12 cellular contexts compared by ENCODE assay signal in the genomic region with DNA sequence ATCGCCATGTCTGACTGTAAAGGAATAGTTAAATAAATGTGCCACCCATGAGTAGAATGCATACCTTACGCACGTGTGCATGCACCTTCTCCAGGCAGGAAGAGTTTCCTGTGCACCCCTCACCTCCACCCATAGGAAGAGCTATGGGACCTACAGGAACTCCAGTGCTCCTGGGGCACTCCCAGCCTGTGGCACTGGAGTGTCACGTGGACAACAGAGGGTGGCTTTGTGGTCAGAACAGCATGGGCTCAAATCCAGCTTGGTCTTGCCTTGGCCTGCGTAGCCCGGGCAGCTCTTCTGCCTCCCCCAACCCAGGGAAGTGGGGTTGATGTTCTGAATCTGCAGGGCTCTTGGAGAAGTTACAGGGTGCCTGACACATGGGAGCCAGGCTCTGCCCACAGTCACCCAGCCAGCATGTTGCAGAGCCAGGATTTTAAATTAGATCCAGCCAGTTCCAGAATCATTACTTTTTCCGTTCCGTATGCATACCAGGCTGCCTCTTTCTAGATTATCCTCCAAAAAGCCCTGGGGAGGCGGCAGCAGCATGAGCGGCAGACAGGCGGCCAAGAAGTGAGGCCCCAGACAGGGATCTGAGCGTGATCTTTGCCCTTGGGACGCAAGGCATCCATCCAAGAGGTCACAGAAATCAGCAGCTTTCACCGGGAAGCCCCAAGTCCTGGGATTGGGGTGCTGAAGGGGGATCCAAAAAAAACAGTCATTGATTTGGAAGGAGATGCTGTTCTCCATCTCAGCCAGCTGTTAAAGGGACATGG.
A peak's percentile ranks its signal among the peaks of the same experiment; 100 is the strongest.
DNase-seq lines count a peak whose midpoint lies in the region; ATAC-seq, FAIRE-seq and TF ChIP-seq lines count a peak whose summit lies in the region.
"Had no signal": no experiment of that assay in that cellular context is flagged by ENCODE, and none has a peak within 500 bp of the region (broad histone marks: within the 10 kb centered on the region; RNA-seq: fewer than 3 reads in every experiment).

No MANE protein-coding gene starts in this region.

- H3K79me2 ChIP-seq in HepG2 (ENCODE audit: insufficient read depth, low read length) = no peaks in the 10 kb centered on the region

- H3K4me3 ChIP-seq in HL-60 (replicated peaks; ENCODE audit: insufficient read depth, low read length) (no peak overlapping the region), HepG2 (replicated peaks in 1 of 3; ENCODE audit: insufficient read depth in 1 of 3, low read depth in 2 of 3, low read length in 3 of 3) (peak overlapping the region; percentile 0 to 51 (median 24); a peak in 3 of 6 replicates), thyroid gland (replicated peaks in 1 of 3) (no peak overlapping the region)
- H3K4me3 ChIP-seq: SK-N-MC had no signal

- no TSS peak for BruUV-seq in HepG2 (replicated peaks; lab: Mats Ljungman, UMichigan)

- H3K9me3 ChIP-seq in HepG2 (ENCODE audit: low read length) = no peaks in the 10 kb centered on the region
- H3K9me3 ChIP-seq in thyroid gland = no peaks in the 10 kb centered on the region

- TF ChIP-seq CTCF in HL-60 (IDR thresholded peaks at IDR 0.05; ENCODE audit: insufficient read depth, low read length) (no peak), HepG2 (CRISPR knock-in tag; IDR thresholded peaks at IDR 0.05) (no peak; the same call in 1 of the 2 replicates), thyroid gland (IDR thresholded peaks at IDR 0.05) (no peak)

- H3K27ac ChIP-seq in HL-60 (replicated peaks) = peak overlapping the region; percentile 73
- H3K27ac ChIP-seq in caudate nucleus (ENCODE audit: low read depth, low read length) = peak overlapping the region; percentile 26
- peak overlapping the region; percentile 56 for H3K27ac ChIP-seq in HepG2 (ENCODE audit: extremely low read length, insufficient read depth, low read length)
- peak overlapping the region; percentile 7 to 79 (median 46) for H3K27ac ChIP-seq in thyroid gland
- H3K27ac ChIP-seq: SK-N-MC had no signal

- in situ Hi-C loops in HepG2 (cut with HindIII; ENCODE audit: extremely low pct_ligation_motif_present, low pct_unique_long_range_greater_than_20kb) = no loop called here

- peaks cover 39% of the 10 kb centered on the region for H3K4me1 ChIP-seq in HepG2 (ENCODE audit: insufficient read depth, low read length)
- peaks cover 22 to 31% of the 10 kb centered on the region in 2 donors for H3K4me1 ChIP-seq in thyroid gland

- TF ChIP-seq POLR2A in HepG2 (IDR thresholded peaks at IDR 0.05; ENCODE audit: insufficient read depth in 1 of 2, low read depth in 2 of 2, low read length in 2 of 2) = peak in 1 of 2 experiments; percentile 24; a peak in 1 of 4 replicates
- TF ChIP-seq POLR2A in thyroid gland (IDR thresholded peaks at IDR 0.05) = no peak

- H4K20me1 ChIP-seq in HepG2 (ENCODE audit: insufficient read depth, low read length) = no peaks in the 10 kb centered on the region

- intact Hi-C loops in HepG2 (cut with micrococcal nuclease; ENCODE audit: unreplicated experiment) (loop anchor here (5.0 kb wide), 1 partner anchor 39 kb away; no protein-coding TSS in a partner anchor), thyroid gland (cut with DNase I) (no loop called here)

- H3K36me3 ChIP-seq in HepG2 (replicated peaks in 1 of 2; ENCODE audit: control insufficient read depth in 1 of 2, insufficient read depth in 2 of 2, low read length in 2 of 2) (no peaks in the 10 kb centered on the region), thyroid gland (no peaks in the 10 kb centered on the region)

- CTCF ChIA-PET in HepG2 (lab: Yijun Ruan, JAX; ENCODE audit: low intra/inter-chr PET ratio, low total read pairs) = no interaction called here

- H3K27me3 ChIP-seq in HL-60 (ENCODE audit: insufficient read depth, poor library complexity, severe bottlenecking) = no peaks in the 10 kb centered on the region
- H3K27me3 ChIP-seq in HepG2 (ENCODE audit: control insufficient read depth in 1 of 2, insufficient read depth in 2 of 2, low read length in 2 of 2) = no peaks in the 10 kb centered on the region
- H3K27me3 ChIP-seq in thyroid gland = no peaks in the 10 kb centered on the region

- WGBS in HepG2 (ENCODE audit: low lambda C conversion rate) = 24% methylated on average over 14 of the region's 14 CpGs
- WGBS in thyroid gland, 2 donors = 41 to 43% methylated on average over 7 to 14 of the region's 14 CpGs

- peak; percentile 87 for ATAC-seq in HepG2

- H3K4me2 ChIP-seq in HepG2 (ENCODE audit: low read depth, low read length) = peak overlapping the region; percentile 82

- peak; percentile 53 for FAIRE-seq in HepG2 (lab: Jason Lieb, UNC)

- DNase-seq in HL-60 (ENCODE audit: low read depth in 1 of 2, low spot score in 1 of 2) = peak; percentile 67 to 70
- peak in 7 of 61 donors; percentile 1 to 9 (median 2) for DNase-seq in caudate nucleus (lab: John Stamatoyannopoulos, UW)
- peak; percentile 71 for DNase-seq in HepG2 (ENCODE audit: low spot score)
- peak in 1 of 2 donors; percentile 13 for DNase-seq in thyroid gland
- no peak for DNase-seq in mesenteric fat pad (ENCODE audit: low spot score)
- no peak for DNase-seq in RPMI8226
- DNase-seq in effector CD8-positive, alpha-beta T cell (lab: John Stamatoyannopoulos, UW) = no peak
- no peak for DNase-seq in HCEC 1CT
- DNase-seq: activated CD4-positive, alpha-beta T cell treated with anti-CD3 and anti-CD28 coated beads, Interleukin-2, amount 50 U/mL, for 1 hour; NCI-H2081 treated with DMSO at 0.1 percent for 48 hours; stimulated activated CD4-positive, alpha-beta T cell treated with anti-CD3 and anti-CD28 coated beads, Interleukin-4, amount 100 ng/mL, for 4 hours had no signal

- peak overlapping the region; percentile 12 for H2AFZ ChIP-seq in HepG2 (ENCODE audit: low read length)

- H3K9ac ChIP-seq in HepG2 (ENCODE audit: insufficient read depth, low read depth, low read length) = peak overlapping the region; percentile 55

- TF ChIP-seq EP300 in HepG2 (IDR thresholded peaks at IDR 0.05; ENCODE audit: low read depth in 2 of 2, low read length in 2 of 2) = peak in 1 of 2 experiments; percentile 12; a peak in 2 of 4 replicates
- no peak for TF ChIP-seq EP300 in HepG2 (CRISPR knock-in tag; IDR thresholded peaks at IDR 0.05; ENCODE audit: borderline replicate concordance)

- TF ChIP-seq RAD21 in HepG2 (CRISPR knock-in tag; IDR thresholded peaks at IDR 0.05) = no peak

- POLR2A ChIA-PET in HepG2 (lab: Yijun Ruan, JAX) = interaction anchor here (2.5 to 2.6 kb wide), 2 partner anchors 42 to 81 kb away, joined by 11 read pairs; no protein-coding TSS in a partner anchor

TF ChIP-seq in HepG2, 621 proteins besides CTCF, POLR2A, EP300 and RAD21 (continues in another document):
- TF ChIP-seq ZNF772 (CRISPR knock-in tag; IDR thresholded peaks at IDR 0.05) = no peak
- TF ChIP-seq ARID5B (CRISPR knock-in tag; IDR thresholded peaks at IDR 0.05) = no peak; the same call in 1 of the 2 replicates
- TF ChIP-seq ZBTB38 (CRISPR knock-in tag; IDR thresholded peaks at IDR 0.05) = peak; percentile 41; the same call in 1 of the 2 replicates
- TF ChIP-seq SNAI1 (CRISPR knock-in tag; IDR thresholded peaks at IDR 0.05; ENCODE audit: borderline replicate concordance) = no peak
- no peak for TF ChIP-seq ZNF446 (CRISPR knock-in tag; IDR thresholded peaks at IDR 0.05)
- TF ChIP-seq, protein P1, sequence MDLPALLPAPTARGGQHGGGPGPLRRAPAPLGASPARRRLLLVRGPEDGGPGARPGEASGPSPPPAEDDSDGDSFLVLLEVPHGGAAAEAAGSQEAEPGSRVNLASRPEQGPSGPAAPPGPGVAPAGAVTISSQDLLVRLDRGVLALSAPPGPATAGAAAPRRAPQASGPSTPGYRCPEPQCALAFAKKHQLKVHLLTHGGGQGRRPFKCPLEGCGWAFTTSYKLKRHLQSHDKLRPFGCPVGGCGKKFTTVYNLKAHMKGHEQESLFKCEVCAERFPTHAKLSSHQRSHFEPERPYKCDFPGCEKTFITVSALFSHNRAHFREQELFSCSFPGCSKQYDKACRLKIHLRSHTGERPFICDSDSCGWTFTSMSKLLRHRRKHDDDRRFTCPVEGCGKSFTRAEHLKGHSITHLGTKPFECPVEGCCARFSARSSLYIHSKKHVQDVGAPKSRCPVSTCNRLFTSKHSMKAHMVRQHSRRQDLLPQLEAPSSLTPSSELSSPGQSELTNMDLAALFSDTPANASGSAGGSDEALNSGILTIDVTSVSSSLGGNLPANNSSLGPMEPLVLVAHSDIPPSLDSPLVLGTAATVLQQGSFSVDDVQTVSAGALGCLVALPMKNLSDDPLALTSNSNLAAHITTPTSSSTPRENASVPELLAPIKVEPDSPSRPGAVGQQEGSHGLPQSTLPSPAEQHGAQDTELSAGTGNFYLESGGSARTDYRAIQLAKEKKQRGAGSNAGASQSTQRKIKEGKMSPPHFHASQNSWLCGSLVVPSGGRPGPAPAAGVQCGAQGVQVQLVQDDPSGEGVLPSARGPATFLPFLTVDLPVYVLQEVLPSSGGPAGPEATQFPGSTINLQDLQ (CRISPR knock-in tag; IDR thresholded peaks at IDR 0.05) = 0 out of 2 replicates have a peak, but pooled peaks have one; percentile 67
- no peak for TF ChIP-seq TP53 (CRISPR knock-in tag; conservative IDR thresholded peaks at IDR 0.05)
- TF ChIP-seq IKZF1 (IDR thresholded peaks at IDR 0.05) = no peak

Comparison
In these comparisons a context has a peak if more than half of its experiments do, and no peak if none do; other contexts are left out.
1. DNase-seq: peak in HL-60 (2 of 2) and HepG2 (single experiment); none in mesenteric fat pad (single experiment), RPMI8226 (single experiment), effector CD8-positive, alpha-beta T cell (single experiment) and HCEC 1CT (single experiment).
2. H3K4me3 ChIP-seq: peak in HepG2 (3 of 3); none in HL-60 (single experiment) and thyroid gland (0 of 3).
3. Peak in every context shown above with its lines, with median percentiles within 50 percentile points of each other: H3K27ac ChIP-seq.